ENCODE assay signal across 8 cellular contexts in genomic region chr20:3797592-3798404, GRCh38. TPM values are rescaled to one million over a fixed set of nuclear protein-coding genes. Genes with fewer than 3 reads are reported as not detected.
DNase-seq lines count a peak whose midpoint lies in the region; ATAC-seq and TF ChIP-seq lines count a peak whose summit lies in the region.

No MANE protein-coding gene starts in this region.

- H3K23ac ChIP-seq in H9 (ENCODE audit: insufficient read length, low read depth, low read length), result no peak overlapping the region

- H3K27me3 ChIP-seq in ACC112 (ENCODE audit: insufficient read depth, low read length) (no peaks in the 10 kb centered on the region), H9 (ENCODE audit: insufficient read depth, low read length) (no peaks in the 10 kb centered on the region)

- no peak for TF ChIP-seq CTCF in H9 (conservative IDR thresholded peaks at IDR 0.05)
- no peak for TF ChIP-seq CTCF in foreskin fibroblast (IDR thresholded peaks at IDR 0.05; ENCODE audit: low read depth, low read length)

- peaks cover 13 to 24% (median 18%) of the 10 kb centered on the region in 3 experiments for H3K36me3 Mint-ChIP-seq in H9 (ENCODE audit: insufficient read depth in 1 of 3, low read depth in 3 of 3)
- H3K36me3 Mint-ChIP-seq in activated CD4-positive, alpha-beta T cell treated with anti-CD3 and anti-CD28 coated beads, Interleukin-2, amount 10 ng/mL, durations not matched to agents 7 days and 5 days (ENCODE audit: low read depth), result peaks cover 66% of the 10 kb centered on the region

- no CpG with 5 or more reads among the region's 19 CpGs for WGBS in H9 (ENCODE audit: extremely low coverage, insufficient read length, low lambda C conversion rate)

- peak; percentile 55 for ATAC-seq in stimulated activated naive CD8-positive, alpha-beta T cell treated with anti-CD3 and anti-CD28 coated beads, Interleukin-15, amount 100 ng/mL, for 72 hours
- ATAC-seq in GM18511 (IDR thresholded peaks at IDR 0.05; ENCODE audit: unreplicated experiment), result no peak

- H3K4me1 ChIP-seq in ACC112 (ENCODE audit: control insufficient read depth, insufficient read depth, low read length, unreplicated experiment) (peaks cover 26% of the 10 kb centered on the region), H9 (ENCODE audit: insufficient read depth, low read length) (no peaks in the 10 kb centered on the region; the same call in 1 of the 2 replicates)

- H4K8ac ChIP-seq in H9 (replicated peaks; ENCODE audit: insufficient read length, low read depth, low read length), result no peak overlapping the region

- H3K4me1 Mint-ChIP-seq in H9, result peaks cover 42 to 55% of the 10 kb centered on the region in 2 experiments
- H3K4me1 Mint-ChIP-seq in activated CD4-positive, alpha-beta T cell treated with anti-CD3 and anti-CD28 coated beads, Interleukin-2, amount 10 ng/mL, durations not matched to agents 7 days and 5 days, result peaks cover 58% of the 10 kb centered on the region
- peaks cover 67% of the 10 kb centered on the region for H3K4me1 Mint-ChIP-seq in stimulated activated naive CD8-positive, alpha-beta T cell treated with anti-CD3 and anti-CD28 coated beads, Interleukin-15, amount 100 ng/mL, for 72 hours

- no peak overlapping the region for H3K18ac ChIP-seq in H9 (ENCODE audit: insufficient read length, low read depth, low read length)

- H3K9ac ChIP-seq in H9 (ENCODE audit: extremely low read depth, insufficient read length, low read length), result no peak overlapping the region

- no peak overlapping the region for H3K4ac ChIP-seq in H9 (ENCODE audit: low read depth, low read length)

- H4K5ac ChIP-seq in H9 (ENCODE audit: insufficient read length, low read depth, low read length), result no peak overlapping the region

- no peak overlapping the region for H2BK120ac ChIP-seq in H9 (ENCODE audit: low read depth, low read length, poor library complexity, severe bottlenecking)

- H3K4me2 ChIP-seq in H9 (ENCODE audit: insufficient read depth, insufficient read length, low read length), result peak overlapping the region; percentile 35

- peaks cover 41% of the 10 kb centered on the region; the same call in 1 of the 2 replicates for H3K36me3 ChIP-seq in ACC112 (ENCODE audit: insufficient read depth, low read length)

- H3K27ac ChIP-seq in ACC112 (ENCODE audit: low read depth, low read length) (peak overlapping the region; percentile 60), H9 (ENCODE audit: insufficient read length, low read depth, low read length) (no peak overlapping the region)

- H3K4me3 ChIP-seq in ACC112 (ENCODE audit: low read depth, low read length) (peak overlapping the region; percentile 85), foreskin fibroblast (ENCODE audit: low read depth in 1 of 2, low read length in 2 of 2) (peak overlapping the region; percentile 70 to 78)

- peaks cover 15% of the 10 kb centered on the region for H3K27me3 Mint-ChIP-seq in H9 (ENCODE audit: low read depth)
- no peaks in the 10 kb centered on the region for H3K27me3 Mint-ChIP-seq in activated CD4-positive, alpha-beta T cell treated with anti-CD3 and anti-CD28 coated beads, Interleukin-2, amount 10 ng/mL, durations not matched to agents 7 days and 5 days
- no peaks in the 10 kb centered on the region for H3K27me3 Mint-ChIP-seq in stimulated activated naive CD8-positive, alpha-beta T cell treated with anti-CD3 and anti-CD28 coated beads, Interleukin-15, amount 100 ng/mL, for 72 hours

- no peak overlapping the region for H3T11ph ChIP-seq in H9 (ENCODE audit: low read length)

- no peak overlapping the region for H3K14ac ChIP-seq in H9 (ENCODE audit: insufficient read depth, low read length)

- H3K79me1 ChIP-seq in H9 (ENCODE audit: insufficient read depth, low read depth, low read length, poor library complexity, severe bottlenecking), result no peaks in the 10 kb centered on the region

- no peak overlapping the region for H4K91ac ChIP-seq in H9 (ENCODE audit: insufficient read length, low read depth, low read length)

- H2AK5ac ChIP-seq in H9 (ENCODE audit: insufficient read length, low read length), result no peak overlapping the region

- H3K4me3 Mint-ChIP-seq in H9, result peak overlapping the region; percentile 73 to 92
- peak overlapping the region; percentile 92 for H3K4me3 Mint-ChIP-seq in activated CD4-positive, alpha-beta T cell treated with anti-CD3 and anti-CD28 coated beads, Interleukin-2, amount 10 ng/mL, durations not matched to agents 7 days and 5 days
- H3K4me3 Mint-ChIP-seq in stimulated activated naive CD8-positive, alpha-beta T cell treated with anti-CD3 and anti-CD28 coated beads, Interleukin-15, amount 100 ng/mL, for 72 hours, result peak overlapping the region; percentile 86 to 93

- H2BK5ac ChIP-seq in H9 (ENCODE audit: insufficient read length, low read length), result no peak overlapping the region

- CTCF ChIA-PET in activated CD4-positive, alpha-beta T cell treated with anti-CD3 and anti-CD28 coated beads, Interleukin-2, amount 10 ng/mL, durations not matched to agents 7 days and 5 days (lab: Charles Lee), result interaction anchor here (1.0 to 8.3 kb wide), 2 partner anchors 12 to 18 kb away, joined by 8 to 94 read pairs; partner anchors contain the start of gene AP5S1

- H3K27ac Mint-ChIP-seq in H9, result peak overlapping the region in 2 of 3 experiments; percentile 31 to 89; a peak in 2 of 7 replicates
- H3K27ac Mint-ChIP-seq in activated CD4-positive, alpha-beta T cell treated with anti-CD3 and anti-CD28 coated beads, Interleukin-2, amount 10 ng/mL, durations not matched to agents 7 days and 5 days, result peak overlapping the region; percentile 92
- H3K27ac Mint-ChIP-seq in stimulated activated naive CD8-positive, alpha-beta T cell treated with anti-CD3 and anti-CD28 coated beads, Interleukin-15, amount 100 ng/mL, for 72 hours, result peak overlapping the region; percentile 89 to 90

- POLR2A ChIA-PET in activated CD4-positive, alpha-beta T cell treated with anti-CD3 and anti-CD28 coated beads, Interleukin-2, amount 10 ng/mL, durations not matched to agents 7 days and 5 days (lab: Charles Lee), result no interaction called here

- H4K20me1 ChIP-seq in H9 (ENCODE audit: control insufficient read depth, insufficient read depth, insufficient read length), result no peaks in the 10 kb centered on the region

- H2BK20ac ChIP-seq in H9 (ENCODE audit: low read depth, low read length, poor library complexity, severe bottlenecking), result no peak overlapping the region

- DNase-seq in H9 (no peak), foreskin fibroblast (no peak), amygdala (lab: John Stamatoyannopoulos, UW) (no peak), GF-D8 (lab: John Stamatoyannopoulos, UW) (no peak)
- DNase-seq in activated CD4-positive, alpha-beta T cell treated with anti-CD3 and anti-CD28 coated beads, Interleukin-2, amount 10 ng/mL, durations not matched to agents 7 days and 5 days, result peak; percentile 77
- peak in 1 of 2 donors; percentile 66 for DNase-seq in stimulated activated naive CD8-positive, alpha-beta T cell treated with anti-CD3 and anti-CD28 coated beads, Interleukin-15, amount 100 ng/mL, for 72 hours

- no peak overlapping the region for H2BK12ac ChIP-seq in H9 (ENCODE audit: insufficient read length, low read depth, low read length)

- H3K23me2 ChIP-seq in H9 (ENCODE audit: insufficient read length, low read depth, low read length, poor library complexity, severe bottlenecking), result peaks cover 19% of the 10 kb centered on the region

- H3K9me3 Mint-ChIP-seq in H9, result no peaks in the 10 kb centered on the region
- H3K9me3 Mint-ChIP-seq in activated CD4-positive, alpha-beta T cell treated with anti-CD3 and anti-CD28 coated beads, Interleukin-2, amount 10 ng/mL, durations not matched to agents 7 days and 5 days, result no peaks in the 10 kb centered on the region
- H3K9me3 Mint-ChIP-seq in stimulated activated naive CD8-positive, alpha-beta T cell treated with anti-CD3 and anti-CD28 coated beads, Interleukin-15, amount 100 ng/mL, for 72 hours, result no peaks in the 10 kb centered on the region

- no peaks in the 10 kb centered on the region for H3K9me3 ChIP-seq in H9 (ENCODE audit: control insufficient read depth, low read depth, low read length)

- H3K79me2 ChIP-seq in ACC112 (ENCODE audit: control insufficient read depth, insufficient read depth, low read length, unreplicated experiment) (peaks cover 55% of the 10 kb centered on the region), H9 (ENCODE audit: insufficient read depth, low read length) (no peaks in the 10 kb centered on the region)

- H2AFZ ChIP-seq in ACC112 (ENCODE audit: low read length, unreplicated experiment) (no peak overlapping the region), H9 (ENCODE audit: low read length) (no peak overlapping the region)

- H2BK15ac ChIP-seq in H9 (ENCODE audit: low read depth, low read length), result no peak overlapping the region

- no peak overlapping the region for H3K56ac ChIP-seq in H9 (ENCODE audit: insufficient read length, low read depth, low read length)

RNA-seq across cellular contexts. Expression of gene CDC25B, which starts 1.7 kb away (rescaled TPM):
- 22.9 and 24.0 TPM in 2 replicates for total RNA-seq in H9 (2021)
- total RNA-seq in activated CD4-positive, alpha-beta T cell treated with anti-CD3 and anti-CD28 coated beads, Interleukin-2, amount 10 ng/mL, durations not matched to agents 7 days and 5 days, result 100 to 1,000 TPM; 403 to 429 TPM

RNA-seq across cellular contexts. Expression of gene CENPB, which starts 11.3 kb away (rescaled TPM):
- total RNA-seq in H9 (2021), result 63.1 and 64.0 TPM in 2 replicates
- total RNA-seq in activated CD4-positive, alpha-beta T cell treated with anti-CD3 and anti-CD28 coated beads, Interleukin-2, amount 10 ng/mL, durations not matched to agents 7 days and 5 days, result 10 to 100 TPM; 77.8 to 85.6 TPM

RNA-seq across cellular contexts. Expression of gene SPEF1, which starts 16.6 kb away (rescaled TPM):
- total RNA-seq in H9 (2021), result 0.22 and 0.24 TPM in 2 replicates
- under 1 TPM; 0.17 to 0.21 TPM for total RNA-seq in activated CD4-positive, alpha-beta T cell treated with anti-CD3 and anti-CD28 coated beads, Interleukin-2, amount 10 ng/mL, durations not matched to agents 7 days and 5 days

RNA-seq across cellular contexts. Expression of gene AP5S1, which starts 22.5 kb away (rescaled TPM):
- 3.9 and 4.1 TPM in 2 replicates for total RNA-seq in H9 (2021)
- 10 to 100 TPM; 16.6 to 18.2 TPM for total RNA-seq in activated CD4-positive, alpha-beta T cell treated with anti-CD3 and anti-CD28 coated beads, Interleukin-2, amount 10 ng/mL, durations not matched to agents 7 days and 5 days

RNA-seq across cellular contexts. Expression of gene ADISSP, which starts 30.2 kb away (rescaled TPM):
- 79.2 and 80.9 TPM in 2 replicates for total RNA-seq in H9 (2021)
- total RNA-seq in activated CD4-positive, alpha-beta T cell treated with anti-CD3 and anti-CD28 coated beads, Interleukin-2, amount 10 ng/mL, durations not matched to agents 7 days and 5 days, result 10 to 100 TPM; 27.8 to 27.9 TPM

Comparison
In these comparisons a context has a peak if more than half of its experiments do, and no peak if none do; other contexts are left out.
1. RNA of gene CDC25B, which starts 1.7 kb away (total RNA-seq): 403 to 429 TPM in activated CD4-positive, alpha-beta T cell treated with anti-CD3 and anti-CD28 coated beads, Interleukin-2, amount 10 ng/mL, durations not matched to agents 7 days and 5 days; 22.9 to 24.0 TPM in H9; every median in the first group is over 10 times any median in the second.
2. Peak in every context shown above with its lines, with median percentiles within 50 percentile points of each other: H3K27ac Mint-ChIP-seq and H3K4me3 Mint-ChIP-seq.